16 cellular contexts compared by ENCODE assay signal in genomic region chr15:100215031-100215842, GRCh38.
"Had no signal": no experiment of that assay in that cellular context is flagged by ENCODE, and none has a peak within 500 bp of the region (broad histone marks: within the 10 kb centered on the region; RNA-seq: fewer than 3 reads in every experiment).

No MANE protein-coding gene starts in this region.

- H3K27ac Mint-ChIP-seq: activated CD8-positive, alpha-beta memory T cell treated with anti-CD3 and anti-CD28 coated beads, Interleukin-2, amount 10 ng/mL, durations not matched to agents 7 days and 5 days; activated naive CD8-positive, alpha-beta T cell treated with anti-CD3 and anti-CD28 coated beads for 36 hours; activated T-cell treated with anti-CD3 and anti-CD28 coated beads, Interleukin-2, amount 50 U/mL, for 24 hours; memory B cell; nephron progenitor cell; stimulated activated naive B cell treated with anti-CD40 and anti-IgM and Interleukin-4, amounts not matched to agents 10 μg/mL and 1 μg/mL and 100 μg/mL, for 72 hours had no signal

- DNase-seq: activated CD4-positive, alpha-beta T cell treated with anti-CD3 and anti-CD28 coated beads, Interleukin-2, amount 50 U/mL, for 4 hours; activated CD4-positive, CD25-positive, alpha-beta regulatory T cell treated with anti-CD3 and anti-CD28 coated beads, Interleukin-2, amount 50 U/mL, for 72 hours; activated CD8-positive, alpha-beta memory T cell treated with anti-CD3 and anti-CD28 coated beads, Interleukin-2, amount 10 ng/mL, durations not matched to agents 7 days and 5 days; activated gamma-delta T cell; activated naive CD8-positive, alpha-beta T cell treated with anti-CD3 and anti-CD28 coated beads for 36 hours; activated T-cell treated with anti-CD3 and anti-CD28 coated beads, Interleukin-2, amount 50 U/mL, for 24 hours; anterior cingulate cortex; hypothalamus; left colon; nephron progenitor cell; SJCRH30; stimulated activated CD4-positive, alpha-beta T cell treated with anti-CD3 and anti-CD28 coated beads, Interleukin-1b, Interleukin-23, amount 100 ng/mL, for 48 hours; stimulated activated naive B cell treated with anti-CD40 and anti-IgM and Interleukin-4, amounts not matched to agents 10 μg/mL and 1 μg/mL and 100 μg/mL, for 72 hours; SW 1271; T-helper 9 cell had no signal

- H3K9me3 Mint-ChIP-seq: activated naive CD8-positive, alpha-beta T cell treated with anti-CD3 and anti-CD28 coated beads for 36 hours; activated T-cell treated with anti-CD3 and anti-CD28 coated beads, Interleukin-2, amount 50 U/mL, for 24 hours; nephron progenitor cell; stimulated activated naive B cell treated with anti-CD40 and anti-IgM and Interleukin-4, amounts not matched to agents 10 μg/mL and 1 μg/mL and 100 μg/mL, for 72 hours had no signal

- H3K9me3 ChIP-seq: SJCRH30 had no signal

- H3K4me3 ChIP-seq: SJCRH30 had no signal

- H3K4me3 Mint-ChIP-seq: activated CD8-positive, alpha-beta memory T cell treated with anti-CD3 and anti-CD28 coated beads, Interleukin-2, amount 10 ng/mL, durations not matched to agents 7 days and 5 days; activated naive CD8-positive, alpha-beta T cell treated with anti-CD3 and anti-CD28 coated beads for 36 hours; activated T-cell treated with anti-CD3 and anti-CD28 coated beads, Interleukin-2, amount 50 U/mL, for 24 hours; memory B cell; nephron progenitor cell; stimulated activated naive B cell treated with anti-CD40 and anti-IgM and Interleukin-4, amounts not matched to agents 10 μg/mL and 1 μg/mL and 100 μg/mL, for 72 hours had no signal

- H3K36me3 ChIP-seq: SJCRH30 had no signal

- ATAC-seq: activated CD8-positive, alpha-beta memory T cell treated with anti-CD3 and anti-CD28 coated beads, Interleukin-2, amount 10 ng/mL, durations not matched to agents 7 days and 5 days; left colon; stimulated activated naive B cell treated with anti-CD40 and anti-IgM and Interleukin-4, amounts not matched to agents 10 μg/mL and 1 μg/mL and 100 μg/mL, for 72 hours had no signal

- H3K4me1 ChIP-seq: SJCRH30 had no signal

- H3K27me3 Mint-ChIP-seq: activated CD8-positive, alpha-beta memory T cell treated with anti-CD3 and anti-CD28 coated beads, Interleukin-2, amount 10 ng/mL, durations not matched to agents 7 days and 5 days; activated naive CD8-positive, alpha-beta T cell treated with anti-CD3 and anti-CD28 coated beads for 36 hours; activated T-cell treated with anti-CD3 and anti-CD28 coated beads, Interleukin-2, amount 50 U/mL, for 24 hours; memory B cell had no signal

- H3K36me3 Mint-ChIP-seq: activated CD8-positive, alpha-beta memory T cell treated with anti-CD3 and anti-CD28 coated beads, Interleukin-2, amount 10 ng/mL, durations not matched to agents 7 days and 5 days; activated naive CD8-positive, alpha-beta T cell treated with anti-CD3 and anti-CD28 coated beads for 36 hours; memory B cell; stimulated activated naive B cell treated with anti-CD40 and anti-IgM and Interleukin-4, amounts not matched to agents 10 μg/mL and 1 μg/mL and 100 μg/mL, for 72 hours had no signal

- H3K27me3 ChIP-seq: SJCRH30 had no signal

- H3K4me1 Mint-ChIP-seq: activated CD8-positive, alpha-beta memory T cell treated with anti-CD3 and anti-CD28 coated beads, Interleukin-2, amount 10 ng/mL, durations not matched to agents 7 days and 5 days; activated naive CD8-positive, alpha-beta T cell treated with anti-CD3 and anti-CD28 coated beads for 36 hours; memory B cell; stimulated activated naive B cell treated with anti-CD40 and anti-IgM and Interleukin-4, amounts not matched to agents 10 μg/mL and 1 μg/mL and 100 μg/mL, for 72 hours had no signal

- H3K27ac ChIP-seq: SJCRH30 had no signal
